In the genomic region with DNA sequence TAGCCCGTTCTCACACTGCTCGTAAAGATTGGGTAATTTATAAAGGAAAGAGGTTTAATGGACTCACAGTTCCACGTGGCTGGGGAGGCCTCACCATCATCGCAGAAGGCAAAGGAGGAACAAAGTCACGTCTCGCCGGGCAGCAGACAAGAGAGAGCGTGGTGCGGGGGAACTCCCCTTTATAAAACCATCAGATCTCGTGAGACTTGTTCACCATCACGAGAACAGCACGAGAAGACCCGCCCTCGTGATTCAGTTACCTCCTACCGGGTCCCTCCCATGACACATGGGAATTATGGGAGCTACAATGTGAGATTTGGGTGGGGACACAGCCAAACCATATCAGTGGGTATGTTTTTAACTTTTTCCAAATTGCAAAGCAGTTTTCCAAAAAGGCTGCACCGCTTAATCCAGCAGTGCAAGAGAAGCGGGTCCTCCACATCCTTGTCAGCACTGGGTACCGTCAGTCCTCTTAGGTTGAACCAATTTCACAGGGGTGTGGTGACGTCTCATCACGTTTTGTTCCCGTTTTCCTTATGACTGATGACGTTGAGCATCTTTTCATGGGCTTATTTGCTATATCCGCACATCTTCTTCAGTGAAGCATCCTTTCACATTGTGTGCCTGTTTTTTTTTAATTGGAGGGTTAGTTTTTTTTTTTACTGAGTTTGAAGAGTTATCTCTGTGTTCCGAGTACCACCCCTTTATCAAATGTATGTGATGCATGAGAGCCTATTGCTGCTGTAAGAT, we compare ENCODE assay signal across 23 cellular contexts. TPM values are rescaled to one million over a fixed set of nuclear protein-coding genes. Genes with fewer than 3 reads are reported as not detected.
"Had no signal": no experiment of that assay in that cellular context is flagged by ENCODE, and none has a peak within 500 bp of the region (broad histone marks: within the 10 kb centered on the region; RNA-seq: fewer than 3 reads in every experiment).

No MANE protein-coding gene starts in this region.

- H3K9me3 ChIP-seq: ovary, stomach, thoracic aorta had no signal

- H3K4me2 ChIP-seq: neural progenitor cell had no signal

- H3K4me1 ChIP-seq: foreskin keratinocyte, neural progenitor cell, stomach had no signal

- H2AFZ ChIP-seq: neural progenitor cell had no signal

- H3K4me3 ChIP-seq: lung, neural progenitor cell, ovary, stomach, thoracic aorta had no signal

- H3K36me3 ChIP-seq: brain microvascular endothelial cell, neural progenitor cell, ovary, stomach, thoracic aorta had no signal

- H3K27me3 ChIP-seq: brain microvascular endothelial cell, foreskin keratinocyte, neural progenitor cell, ovary had no signal

- H3K27ac ChIP-seq: brain microvascular endothelial cell, foreskin keratinocyte, neural progenitor cell, ovary, stomach, thoracic aorta had no signal

- H3K9ac ChIP-seq: neural progenitor cell had no signal

- DNase-seq: activated CD4-positive, CD25-positive, alpha-beta regulatory T cell treated with anti-CD3 and anti-CD28 coated beads, Interleukin-2, amount 50 U/mL, for 72 hours; activated naive CD4-positive, alpha-beta T cell treated with Interleukin-2 at 50 U/mL for 16 hours; activated T-cell treated with anti-CD3 and anti-CD28 coated beads for 4 hours; anterior cingulate cortex; brain microvascular endothelial cell; effector memory CD8-positive, alpha-beta T cell; foreskin keratinocyte; glutamatergic neuron; hypothalamus; immature natural killer cell; left cardiac atrium; midbrain; stomach had no signal

RNA-seq across cellular contexts. Expression of gene FCN2, which starts 8.0 kb away (rescaled TPM):
- total RNA-seq: activated CD8-positive, alpha-beta memory T cell treated with anti-CD3 and anti-CD28 coated beads for 36 hours; activated T-helper 17 cell treated with anti-CD3 and anti-CD28 coated beads, Interleukin-2, amount 50 U/mL, for 72 hours; foreskin keratinocyte; lung; myocyte; pulmonary artery endothelial cell; sciatic nerve; stomach; thoracic aorta; urinary bladder had no signal
- polyA plus RNA-seq: foreskin keratinocyte, immature natural killer cell had no signal

RNA-seq across cellular contexts. Expression of gene FCN1, which starts 45.1 kb away (rescaled TPM):
- total RNA-seq: activated CD8-positive, alpha-beta memory T cell treated with anti-CD3 and anti-CD28 coated beads for 36 hours; activated T-helper 17 cell treated with anti-CD3 and anti-CD28 coated beads, Interleukin-2, amount 50 U/mL, for 72 hours; foreskin keratinocyte; myocyte; pulmonary artery endothelial cell had no signal
- polyA plus RNA-seq: foreskin keratinocyte had no signal
